In genomic region chr9:91378695-91379127, GRCh38 we compare ENCODE assay signal across 1 cellular context.
TF ChIP-seq lines count a peak whose summit lies in the region.

No MANE protein-coding gene starts in this region.

TF ChIP-seq in K562, 482 proteins besides CTCF, POLR2A, EP300 and RAD21:
- TF ChIP-seq RBM25 (IDR thresholded peaks at IDR 0.05; ENCODE audit: low read depth, low read length, severe bottlenecking) (peak; percentile 22), THAP7 (CRISPR knock-in tag; IDR thresholded peaks at IDR 0.05) (no peak)
